12 cellular contexts compared by ENCODE assay signal in the genomic region with DNA sequence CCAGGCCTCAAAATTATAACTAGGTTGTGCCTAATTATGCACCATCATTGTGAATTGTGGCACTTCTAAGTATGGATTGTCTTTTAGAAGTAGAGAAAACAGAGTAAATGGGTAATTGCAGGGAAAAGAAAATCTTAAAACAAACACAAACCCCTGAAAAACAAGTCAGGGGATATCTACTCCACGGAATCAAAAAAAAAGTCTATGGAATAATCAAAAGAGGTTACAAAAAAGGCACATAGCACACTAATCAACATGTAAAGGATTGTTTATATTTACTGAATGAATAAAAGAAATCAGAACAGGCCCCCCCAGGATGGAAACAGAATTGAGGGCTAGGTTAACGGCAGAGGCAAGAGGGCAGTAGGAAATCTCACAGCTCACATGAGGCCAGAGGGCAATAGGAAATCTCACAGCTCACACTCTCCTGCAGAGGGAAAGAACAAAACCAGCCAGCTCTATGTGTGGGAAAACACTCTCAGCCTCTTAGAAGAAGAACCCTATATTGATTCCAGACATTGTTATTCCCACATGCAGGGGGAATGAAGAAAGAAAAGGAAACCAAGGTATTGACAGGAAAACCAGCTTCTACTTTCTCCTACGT.
DNase-seq lines count a peak whose midpoint lies in the region; ATAC-seq and TF ChIP-seq lines count a peak whose summit lies in the region.
"Had no signal": no experiment of that assay in that cellular context is flagged by ENCODE, and none has a peak within 500 bp of the region (broad histone marks: within the 10 kb centered on the region; RNA-seq: fewer than 3 reads in every experiment).

No MANE protein-coding gene starts in this region.

- H3K79me2 ChIP-seq in ACC112 (ENCODE audit: control insufficient read depth, insufficient read depth, low read length, unreplicated experiment) = no peaks in the 10 kb centered on the region

- TF ChIP-seq CTCF in HFFc6 (IDR thresholded peaks at IDR 0.05) (no peak), breast epithelium (IDR thresholded peaks at IDR 0.05) (no peak), mucosa of descending colon (IDR thresholded peaks at IDR 0.05) (no peak), dorsolateral prefrontal cortex (IDR thresholded peaks at IDR 0.05 in 54 of 56, conservative IDR thresholded peaks at IDR 0.05 in 2 of 56; ENCODE audit: low read depth in 1 of 56, partially characterized antibody in 56 of 56) (no peak)

- peak overlapping the region; percentile 90 for H3K27ac Mint-ChIP-seq in HFFc6

- intact Hi-C loops in breast epithelium (cut with DNase I; ENCODE audit: low total_unique reads) (no loop called here), mucosa of descending colon (cut with DNase I, micrococcal nuclease) (no loop called here), dorsolateral prefrontal cortex (cut with DNase I) (no loop called here)

- H3K27me3 ChIP-seq in ACC112 (ENCODE audit: insufficient read depth, low read length) = no peaks in the 10 kb centered on the region
- no peaks in the 10 kb centered on the region for H3K27me3 ChIP-seq in breast epithelium
- no peaks in the 10 kb centered on the region for H3K27me3 ChIP-seq in dorsolateral prefrontal cortex
- H3K27me3 ChIP-seq: body of pancreas had no signal

- peak overlapping the region; percentile 31; the same call in 1 of the 2 replicates for H3K4me3 Mint-ChIP-seq in HFFc6

- no peaks in the 10 kb centered on the region for H3K36me3 Mint-ChIP-seq in HFFc6 (ENCODE audit: low read depth)

- H3K4me1 Mint-ChIP-seq in HFFc6 (ENCODE audit: low read depth) = peaks cover 42% of the 10 kb centered on the region

- H2AFZ ChIP-seq in ACC112 (ENCODE audit: low read length, unreplicated experiment) = no peak overlapping the region

- H3K4me1 ChIP-seq in ACC112 (ENCODE audit: control insufficient read depth, insufficient read depth, low read length, unreplicated experiment) (peaks cover 30% of the 10 kb centered on the region), breast epithelium (peaks cover 5 to 8% of the 10 kb centered on the region in 2 donors), mucosa of descending colon (ENCODE audit: low read depth) (no peaks in the 10 kb centered on the region)

- DNase-seq in HFFc6 = no peak
- DNase-seq in breast epithelium (ENCODE audit: low spot score in 2 of 2) = no peak
- DNase-seq in mucosa of descending colon = no peak
- DNase-seq in dorsolateral prefrontal cortex = no peak
- no peak for DNase-seq in NOMO-1 treated with dmso at 0.1 percent for 144 hours (lab: John Stamatoyannopoulos, UW; ENCODE audit: unreplicated experiment)
- DNase-seq: activated CD4-positive, alpha-beta T cell treated with anti-CD3 and anti-CD28 coated beads for 1 hour; activated T-cell treated with anti-CD3 and anti-CD28 coated beads, Interleukin-2, amount 50 U/mL, for 48 hours; small intestine had no signal

- no peaks in the 10 kb centered on the region for H3K36me3 ChIP-seq in ACC112 (ENCODE audit: insufficient read depth, low read length)
- H3K36me3 ChIP-seq in breast epithelium = no peaks in the 10 kb centered on the region
- no peaks in the 10 kb centered on the region for H3K36me3 ChIP-seq in mucosa of descending colon (ENCODE audit: low read depth)

- H3K9me3 ChIP-seq in breast epithelium (no peaks in the 10 kb centered on the region), mucosa of descending colon (no peaks in the 10 kb centered on the region)
- H3K9me3 ChIP-seq: body of pancreas had no signal

- no peaks in the 10 kb centered on the region for H3K9me3 Mint-ChIP-seq in HFFc6

- H3K4me3 ChIP-seq in ACC112 (ENCODE audit: low read depth, low read length) (peak overlapping the region; percentile 24; the same call in 1 of the 2 replicates), breast epithelium (no peak overlapping the region), mucosa of descending colon (no peak overlapping the region), dorsolateral prefrontal cortex (no peak overlapping the region)
- H3K4me3 ChIP-seq: body of pancreas had no signal

- ATAC-seq in mucosa of descending colon (peak; percentile 28), GM21717 (IDR thresholded peaks at IDR 0.05; ENCODE audit: unreplicated experiment) (no peak), GM19395 (IDR thresholded peaks at IDR 0.05; ENCODE audit: unreplicated experiment) (no peak)

- H3K27ac ChIP-seq in ACC112 (ENCODE audit: low read depth, low read length) (peak overlapping the region; percentile 88), breast epithelium (peak overlapping the region; percentile 56 to 64), dorsolateral prefrontal cortex (no peak overlapping the region)

- TF ChIP-seq POLR2A in breast epithelium (IDR thresholded peaks at IDR 0.05) = no peak

- no peaks in the 10 kb centered on the region; the same call in none of the 2 replicates for H3K27me3 Mint-ChIP-seq in HFFc6 (ENCODE audit: insufficient read depth)

Comparison
In these comparisons a context has a peak if more than half of its experiments do, and no peak if none do; other contexts are left out.
1. H3K27ac ChIP-seq: peak in ACC112 (single experiment) and breast epithelium (2 of 2); none in dorsolateral prefrontal cortex (0 of 59).